40 cellular contexts compared by ENCODE assay signal in genomic region chr20:45221076-45221475, GRCh38. TPM values are rescaled to one million over a fixed set of nuclear protein-coding genes. Genes with fewer than 3 reads are reported as not detected.
"Had no signal": no experiment of that assay in that cellular context is flagged by ENCODE, and none has a peak within 500 bp of the region (broad histone marks: within the 10 kb centered on the region; RNA-seq: fewer than 3 reads in every experiment).

A gene with protein sequence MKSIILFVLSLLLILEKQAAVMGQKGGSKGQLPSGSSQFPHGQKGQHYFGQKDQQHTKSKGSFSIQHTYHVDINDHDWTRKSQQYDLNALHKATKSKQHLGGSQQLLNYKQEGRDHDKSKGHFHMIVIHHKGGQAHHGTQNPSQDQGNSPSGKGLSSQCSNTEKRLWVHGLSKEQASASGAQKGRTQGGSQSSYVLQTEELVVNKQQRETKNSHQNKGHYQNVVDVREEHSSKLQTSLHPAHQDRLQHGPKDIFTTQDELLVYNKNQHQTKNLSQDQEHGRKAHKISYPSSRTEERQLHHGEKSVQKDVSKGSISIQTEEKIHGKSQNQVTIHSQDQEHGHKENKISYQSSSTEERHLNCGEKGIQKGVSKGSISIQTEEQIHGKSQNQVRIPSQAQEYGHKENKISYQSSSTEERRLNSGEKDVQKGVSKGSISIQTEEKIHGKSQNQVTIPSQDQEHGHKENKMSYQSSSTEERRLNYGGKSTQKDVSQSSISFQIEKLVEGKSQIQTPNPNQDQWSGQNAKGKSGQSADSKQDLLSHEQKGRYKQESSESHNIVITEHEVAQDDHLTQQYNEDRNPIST (plus strand): TSS chr20:45221373. CDS start chr20:45221390, 17 bp downstream.

- H3K9me3 ChIP-seq: body of pancreas, breast epithelium had no signal

- FAIRE-seq: astrocyte, TTC549 had no signal

- H3K27ac ChIP-seq: body of pancreas, brain microvascular endothelial cell, breast epithelium, WERI-Rb-1 had no signal

- H3K4me1 ChIP-seq: body of pancreas, breast epithelium had no signal

- DNase-seq: activated CD4-positive, alpha-beta memory T cell treated with anti-CD3 and anti-CD28 coated beads, Interleukin-2, amount 10 ng/mL, durations not matched to agents 7 days and 5 days; activated CD4-positive, alpha-beta T cell treated with anti-CD3 and anti-CD28 coated beads for 1 hour; activated CD4-positive, alpha-beta T cell treated with anti-CD3 and anti-CD28 coated beads for 36 hours; activated CD4-positive, alpha-beta T cell treated with anti-CD3 and anti-CD28 coated beads for 48 hours; activated CD4-positive, alpha-beta T cell treated with anti-CD3 and anti-CD28 coated beads, Interleukin-2, amount 10 ng/mL, durations not matched to agents 7 days and 5 days; activated CD4-positive, alpha-beta T cell treated with anti-CD3 and anti-CD28 coated beads, Interleukin-2, amount 50 U/mL, for 48 hours; activated CD4-positive, CD25-positive, alpha-beta regulatory T cell; activated CD8-positive, alpha-beta memory T cell treated with anti-CD3 and anti-CD28 coated beads for 24 hours; activated CD8-positive, alpha-beta memory T cell treated with anti-CD3 and anti-CD28 coated beads, Interleukin-2, amount 10 ng/mL, durations not matched to agents 7 days and 5 days; activated CD8-positive, alpha-beta memory T cell treated with anti-CD3 and anti-CD28 coated beads, Interleukin-2, amount 50 U/mL, for 48 hours; activated CD8-positive, alpha-beta T cell treated with anti-CD3 and anti-CD28 coated beads, Interleukin-2, amount 10 ng/mL, durations not matched to agents 7 days and 5 days; activated effector memory CD4-positive, alpha-beta T cell treated with Interleukin-2 at 50 U/mL for 16 hours; activated gamma-delta T cell; activated naive CD4-positive, alpha-beta T cell treated with anti-CD3 and anti-CD28 coated beads, Interleukin-2, amount 10 ng/mL, durations not matched to agents 7 days and 5 days; activated naive CD4-positive, alpha-beta T cell treated with Interleukin-2 at 50 U/mL for 16 hours; activated naive CD8-positive, alpha-beta T cell treated with anti-CD3 and anti-CD28 coated beads, Interleukin-2, amount 10 ng/mL, durations not matched to agents 7 days and 5 days; activated naive CD8-positive, alpha-beta T cell treated with anti-CD3 and anti-CD28 coated beads, Interleukin-2, amount 50 U/mL, for 24 hours; activated T-cell treated with anti-CD3 and anti-CD28 coated beads, Interleukin-2, amount 50 U/mL, for 24 hours; activated T-cell treated with anti-CD3 and anti-CD28 coated beads, Interleukin-2, amount 50 U/mL, for 48 hours; aorta; body of pancreas; brain microvascular endothelial cell; central memory CD4-positive, alpha-beta T cell; T-helper 1 cell; T-helper 2 cell; T-helper 9 cell; WERI-Rb-1 had no signal

- H3K27me3 ChIP-seq: body of pancreas, brain microvascular endothelial cell had no signal

- H3K36me3 Mint-ChIP-seq: activated CD8-positive, alpha-beta memory T cell treated with anti-CD3 and anti-CD28 coated beads, Interleukin-2, amount 10 ng/mL, durations not matched to agents 7 days and 5 days; activated naive CD4-positive, alpha-beta T cell treated with anti-CD3 and anti-CD28 coated beads, Interleukin-2, amount 10 ng/mL, durations not matched to agents 7 days and 5 days; activated naive CD4-positive, alpha-beta T cell treated with anti-CD3 and anti-CD28 coated beads, Interleukin-2, amount 50 U/mL, for 24 hours; activated naive CD8-positive, alpha-beta T cell; activated naive CD8-positive, alpha-beta T cell treated with anti-CD3 and anti-CD28 coated beads, Interleukin-2, amount 10 ng/mL, durations not matched to agents 7 days and 5 days; WTC11 had no signal

- H3K27ac Mint-ChIP-seq: activated CD4-positive, alpha-beta memory T cell treated with anti-CD3 and anti-CD28 coated beads, Interleukin-2, amount 10 ng/mL, durations not matched to agents 7 days and 5 days; activated CD4-positive, alpha-beta T cell treated with anti-CD3 and anti-CD28 coated beads for 36 hours; activated CD4-positive, alpha-beta T cell treated with anti-CD3 and anti-CD28 coated beads, Interleukin-2, amount 10 ng/mL, durations not matched to agents 7 days and 5 days; activated CD8-positive, alpha-beta memory T cell treated with anti-CD3 and anti-CD28 coated beads, Interleukin-2, amount 10 ng/mL, durations not matched to agents 7 days and 5 days; activated CD8-positive, alpha-beta T cell treated with anti-CD3 and anti-CD28 coated beads, Interleukin-2, amount 10 ng/mL, durations not matched to agents 7 days and 5 days; activated naive CD4-positive, alpha-beta T cell treated with anti-CD3 and anti-CD28 coated beads, Interleukin-2, amount 10 ng/mL, durations not matched to agents 7 days and 5 days; activated naive CD8-positive, alpha-beta T cell; activated naive CD8-positive, alpha-beta T cell treated with anti-CD3 and anti-CD28 coated beads, Interleukin-2, amount 10 ng/mL, durations not matched to agents 7 days and 5 days; activated naive CD8-positive, alpha-beta T cell treated with anti-CD3 and anti-CD28 coated beads, Interleukin-2, amount 50 U/mL, for 24 hours; activated T-cell treated with anti-CD3 and anti-CD28 coated beads, Interleukin-2, amount 50 U/mL, for 24 hours; activated T-helper 2 cell treated with anti-CD3 and anti-CD28 coated beads, Interferon-gamma antibody, Interleukin-2, Interleukin-4, amounts not matched to agents 10 μg/mL and 5 μg/mL and 100 μg/mL, durations not matched to agents 14 hours and 24 hours and 36 hours; T-helper 1 cell treated with Interleukin-12 subunit alpha and Interleukin-12 subunit beta and Interleukin-4 antibody, amounts not matched to agents 30 μg/mL and 1 μg/mL, for 36 hours; T-helper 2 cell treated with Interferon-gamma antibody and Interleukin-4, amounts not matched to agents 5 μg/mL and 100 μg/mL, for 36 hours; WTC11 had no signal

- H3K4me3 Mint-ChIP-seq: activated CD4-positive, alpha-beta memory T cell treated with anti-CD3 and anti-CD28 coated beads, Interleukin-2, amount 10 ng/mL, durations not matched to agents 7 days and 5 days; activated CD4-positive, alpha-beta T cell treated with anti-CD3 and anti-CD28 coated beads for 36 hours; activated CD4-positive, alpha-beta T cell treated with anti-CD3 and anti-CD28 coated beads, Interleukin-2, amount 10 ng/mL, durations not matched to agents 7 days and 5 days; activated CD8-positive, alpha-beta memory T cell treated with anti-CD3 and anti-CD28 coated beads, Interleukin-2, amount 10 ng/mL, durations not matched to agents 7 days and 5 days; activated CD8-positive, alpha-beta T cell treated with anti-CD3 and anti-CD28 coated beads, Interleukin-2, amount 10 ng/mL, durations not matched to agents 7 days and 5 days; activated naive CD4-positive, alpha-beta T cell treated with anti-CD3 and anti-CD28 coated beads, Interleukin-2, amount 10 ng/mL, durations not matched to agents 7 days and 5 days; activated naive CD4-positive, alpha-beta T cell treated with anti-CD3 and anti-CD28 coated beads, Interleukin-2, amount 50 U/mL, for 24 hours; activated naive CD8-positive, alpha-beta T cell; activated naive CD8-positive, alpha-beta T cell treated with anti-CD3 and anti-CD28 coated beads, Interleukin-2, amount 10 ng/mL, durations not matched to agents 7 days and 5 days; activated naive CD8-positive, alpha-beta T cell treated with anti-CD3 and anti-CD28 coated beads, Interleukin-2, amount 50 U/mL, for 24 hours; activated T-cell treated with anti-CD3 and anti-CD28 coated beads, Interleukin-2, amount 50 U/mL, for 24 hours; T-helper 1 cell treated with Interleukin-12 subunit alpha and Interleukin-12 subunit beta and Interleukin-4 antibody, amounts not matched to agents 30 μg/mL and 1 μg/mL, for 36 hours; T-helper 2 cell treated with Interferon-gamma antibody and Interleukin-4, amounts not matched to agents 5 μg/mL and 100 μg/mL, for 36 hours; WTC11 had no signal

- H3K4me1 Mint-ChIP-seq: activated CD4-positive, alpha-beta memory T cell treated with anti-CD3 and anti-CD28 coated beads, Interleukin-2, amount 10 ng/mL, durations not matched to agents 7 days and 5 days; activated CD4-positive, alpha-beta T cell treated with anti-CD3 and anti-CD28 coated beads for 36 hours; activated CD4-positive, alpha-beta T cell treated with anti-CD3 and anti-CD28 coated beads, Interleukin-2, amount 10 ng/mL, durations not matched to agents 7 days and 5 days; activated CD8-positive, alpha-beta memory T cell treated with anti-CD3 and anti-CD28 coated beads, Interleukin-2, amount 10 ng/mL, durations not matched to agents 7 days and 5 days; activated naive CD4-positive, alpha-beta T cell treated with anti-CD3 and anti-CD28 coated beads, Interleukin-2, amount 10 ng/mL, durations not matched to agents 7 days and 5 days; activated naive CD4-positive, alpha-beta T cell treated with anti-CD3 and anti-CD28 coated beads, Interleukin-2, amount 50 U/mL, for 24 hours; activated naive CD8-positive, alpha-beta T cell treated with anti-CD3 and anti-CD28 coated beads, Interleukin-2, amount 10 ng/mL, durations not matched to agents 7 days and 5 days; activated naive CD8-positive, alpha-beta T cell treated with anti-CD3 and anti-CD28 coated beads, Interleukin-2, amount 50 U/mL, for 24 hours; WTC11 had no signal

- H3K4me3 ChIP-seq: body of pancreas, breast epithelium had no signal

- H3K36me3 ChIP-seq: brain microvascular endothelial cell, breast epithelium, WERI-Rb-1 had no signal

- H3K9me3 Mint-ChIP-seq: activated CD4-positive, alpha-beta memory T cell treated with anti-CD3 and anti-CD28 coated beads, Interleukin-2, amount 10 ng/mL, durations not matched to agents 7 days and 5 days; activated CD4-positive, alpha-beta T cell treated with anti-CD3 and anti-CD28 coated beads, Interleukin-2, amount 10 ng/mL, durations not matched to agents 7 days and 5 days; activated naive CD4-positive, alpha-beta T cell treated with anti-CD3 and anti-CD28 coated beads, Interleukin-2, amount 10 ng/mL, durations not matched to agents 7 days and 5 days; activated naive CD4-positive, alpha-beta T cell treated with anti-CD3 and anti-CD28 coated beads, Interleukin-2, amount 50 U/mL, for 24 hours; activated naive CD8-positive, alpha-beta T cell treated with anti-CD3 and anti-CD28 coated beads, Interleukin-2, amount 10 ng/mL, durations not matched to agents 7 days and 5 days; activated naive CD8-positive, alpha-beta T cell treated with anti-CD3 and anti-CD28 coated beads, Interleukin-2, amount 50 U/mL, for 24 hours; activated T-cell treated with anti-CD3 and anti-CD28 coated beads, Interleukin-2, amount 50 U/mL, for 24 hours; activated T-helper 2 cell treated with anti-CD3 and anti-CD28 coated beads, Interferon-gamma antibody, Interleukin-2, Interleukin-4, amounts not matched to agents 10 μg/mL and 5 μg/mL and 100 μg/mL, durations not matched to agents 14 hours and 24 hours and 36 hours; T-helper 1 cell treated with Interleukin-12 subunit alpha and Interleukin-12 subunit beta and Interleukin-4 antibody, amounts not matched to agents 30 μg/mL and 1 μg/mL, for 36 hours; T-helper 2 cell treated with Interferon-gamma antibody and Interleukin-4, amounts not matched to agents 5 μg/mL and 100 μg/mL, for 36 hours; WTC11 had no signal

- ATAC-seq: activated CD4-positive, alpha-beta T cell treated with anti-CD3 and anti-CD28 coated beads for 36 hours; activated CD4-positive, CD25-positive, alpha-beta regulatory T cell treated with anti-CD3 and anti-CD28 coated beads, Interleukin-2, amount 50 U/mL, for 24 hours; activated CD8-positive, alpha-beta memory T cell treated with anti-CD3 and anti-CD28 coated beads, Interleukin-2, amount 10 ng/mL, durations not matched to agents 7 days and 5 days; activated CD8-positive, alpha-beta T cell treated with anti-CD3 and anti-CD28 coated beads, Interleukin-2, amount 10 ng/mL, durations not matched to agents 7 days and 5 days; activated naive CD8-positive, alpha-beta T cell treated with anti-CD3 and anti-CD28 coated beads, Interleukin-2, amount 50 U/mL, for 24 hours; body of pancreas; WTC11 had no signal

RNA-seq across cellular contexts. Expression of the gene that starts here (rescaled TPM):
- total RNA-seq: activated CD4-positive, alpha-beta memory T cell treated with anti-CD3 and anti-CD28 coated beads, Interleukin-2, amount 10 ng/mL, durations not matched to agents 7 days and 5 days; activated CD4-positive, alpha-beta T cell treated with anti-CD3 and anti-CD28 coated beads for 36 hours; activated CD4-positive, alpha-beta T cell treated with anti-CD3 and anti-CD28 coated beads, Interleukin-2, amount 10 ng/mL, durations not matched to agents 7 days and 5 days; activated CD8-positive, alpha-beta memory T cell treated with anti-CD3 and anti-CD28 coated beads, Interleukin-2, amount 10 ng/mL, durations not matched to agents 7 days and 5 days; activated CD8-positive, alpha-beta T cell treated with anti-CD3 and anti-CD28 coated beads, Interleukin-2, amount 10 ng/mL, durations not matched to agents 7 days and 5 days; activated naive CD8-positive, alpha-beta T cell treated with anti-CD3 and anti-CD28 coated beads, Interleukin-2, amount 10 ng/mL, durations not matched to agents 7 days and 5 days; activated T-helper 2 cell treated with anti-CD3 and anti-CD28 coated beads, Interferon-gamma antibody, Interleukin-2, Interleukin-4, amounts not matched to agents 10 μg/mL and 5 μg/mL and 100 μg/mL, durations not matched to agents 14 hours and 24 hours and 36 hours; aorta; astrocyte; body of pancreas; cardiac septum; cerebellum; WTC11 had no signal
- polyA plus RNA-seq: adipose tissue, aorta had no signal
